Comparison of ENCODE assay signal across 15 cellular contexts in the genomic region with DNA sequence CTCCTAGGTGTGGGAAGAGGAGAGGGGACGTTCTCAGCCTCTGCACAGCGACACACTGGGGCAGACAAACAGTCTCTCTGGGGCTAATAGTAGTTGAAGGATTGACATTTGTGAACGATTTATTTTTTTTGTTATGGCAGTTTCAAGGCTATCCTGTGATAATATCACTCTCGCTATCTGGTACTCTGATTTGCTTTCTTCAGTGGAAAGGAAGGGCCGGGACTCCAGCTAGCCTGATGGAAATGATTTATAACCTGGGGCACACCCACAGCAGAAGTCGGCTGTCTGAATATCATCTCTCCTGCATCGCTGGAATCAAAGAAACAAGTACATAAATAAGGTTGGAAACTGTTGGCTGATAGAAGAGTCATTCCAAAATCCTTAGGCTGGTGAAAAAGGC.
DNase-seq lines count a peak whose midpoint lies in the region; ATAC-seq, FAIRE-seq and TF ChIP-seq lines count a peak whose summit lies in the region.
"Had no signal": no experiment of that assay in that cellular context is flagged by ENCODE, and none has a peak within 500 bp of the region (broad histone marks: within the 10 kb centered on the region; RNA-seq: fewer than 3 reads in every experiment).

No MANE protein-coding gene starts in this region.

- H4K20me1 ChIP-seq in neural cell (ENCODE audit: insufficient read depth) = no peaks in the 10 kb centered on the region

- H3K9ac ChIP-seq in neural cell (ENCODE audit: low read length) = peak overlapping the region; percentile 41

- no peaks in the 10 kb centered on the region for H3K9me2 ChIP-seq in neural cell (ENCODE audit: insufficient read depth, low read length)

- no peak for TF ChIP-seq RAD21 in neural cell (conservative IDR thresholded peaks at IDR 0.05)

- peak; percentile 25 for DNase-seq in DMS153 treated with DMSO at 0.1 percent for 48 hours (lab: John Stamatoyannopoulos, UW; ENCODE audit: unreplicated experiment)
- no peak for DNase-seq in DMS153 (lab: John Stamatoyannopoulos, UW)
- DNase-seq in NCI-H187 treated with DMSO at 0.1 percent for 48 hours (lab: John Stamatoyannopoulos, UW) = peak; percentile 50
- DNase-seq in H54 (ENCODE audit: insufficient read length, low spot score) = no peak
- no peak for DNase-seq in right lobe of liver
- DNase-seq in GM10266 (ENCODE audit: extremely low spot score) = no peak
- DNase-seq: Calu3, Karpas-422, spleen had no signal

- H3K36me3 Mint-ChIP-seq in brain = peaks cover 1% of the 10 kb centered on the region

- H3K4me3 Mint-ChIP-seq in brain = peak overlapping the region in 3 of 5 experiments; percentile 28 to 66 (median 62)
- H3K4me3 Mint-ChIP-seq: neural crest cell had no signal

- no peaks in the 10 kb centered on the region for H3K27me3 Mint-ChIP-seq in brain

- peak overlapping the region; percentile 71 for H3K27ac ChIP-seq in neural cell (ENCODE audit: low read length)
- no peak overlapping the region for H3K27ac ChIP-seq in right lobe of liver
- H3K27ac ChIP-seq: 22Rv1, upper lobe of left lung had no signal

- H3K4me1 ChIP-seq in right lobe of liver = no peaks in the 10 kb centered on the region

- H3F3A ChIP-seq in neural cell (ENCODE audit: insufficient read depth, low read length, poor library complexity, severe bottlenecking) = no peaks in the 10 kb centered on the region

- H3K9me3 ChIP-seq in neural cell (ENCODE audit: low read length) (no peaks in the 10 kb centered on the region), right lobe of liver (no peaks in the 10 kb centered on the region)
- H3K9me3 ChIP-seq: spleen, upper lobe of left lung had no signal

- peak overlapping the region; percentile 44 to 97 (median 89) for H3K27ac Mint-ChIP-seq in brain

- intact Hi-C loops in right lobe of liver (cut with DNase I) = no loop called here

- no peaks in the 10 kb centered on the region for H3K27me3 ChIP-seq in neural cell (ENCODE audit: insufficient read depth, low read depth, low read length)
- no peaks in the 10 kb centered on the region for H3K27me3 ChIP-seq in right lobe of liver
- H3K27me3 ChIP-seq: upper lobe of left lung had no signal

- H3K4me3 ChIP-seq in neural cell (ENCODE audit: low read length) (peak overlapping the region; percentile 35), right lobe of liver (no peak overlapping the region)
- H3K4me3 ChIP-seq: spleen, upper lobe of left lung had no signal

- H3K4me2 ChIP-seq in neural cell (ENCODE audit: low read length) = peak overlapping the region; percentile 19

- peaks cover 100% of the 10 kb centered on the region for H3K4me1 Mint-ChIP-seq in brain

- TF ChIP-seq CTCF in brain (conservative IDR thresholded peaks at IDR 0.05) (no peak), neural cell (IDR thresholded peaks at IDR 0.05; ENCODE audit: poor library complexity, severe bottlenecking) (no peak), right lobe of liver (IDR thresholded peaks at IDR 0.05) (no peak), GM10266 (IDR thresholded peaks at IDR 0.05; ENCODE audit: control insufficient read depth, insufficient read depth, low read depth, missing control alignments) (no peak)

- TF ChIP-seq POLR2A in H54 (IDR thresholded peaks at IDR 0.05; ENCODE audit: low read depth, low read length) = no peak
- no peak for TF ChIP-seq POLR2A in right lobe of liver (IDR thresholded peaks at IDR 0.05)

- TF ChIP-seq EP300 in neural cell (conservative IDR thresholded peaks at IDR 0.05; ENCODE audit: poor library complexity, severe bottlenecking) = no peak

- no peak for FAIRE-seq in H54 (lab: Jason Lieb, UNC)
- FAIRE-seq: endometrium had no signal

- 54% methylated on average over 7 of the region's 7 CpGs for WGBS in right lobe of liver (ENCODE audit: insufficient coverage, low coverage, low lambda C conversion rate, missing lambda C conversion rate)

- H3K36me3 ChIP-seq in neural cell (ENCODE audit: insufficient read depth, low read length) (no peaks in the 10 kb centered on the region), right lobe of liver (no peaks in the 10 kb centered on the region)
- H3K36me3 ChIP-seq: spleen, upper lobe of left lung had no signal

- ATAC-seq in right lobe of liver = no peak

- H2AFZ ChIP-seq in neural cell (ENCODE audit: low read depth, low read length) = no peak overlapping the region

- no peaks in the 10 kb centered on the region for H3K9me3 Mint-ChIP-seq in brain
- H3K9me3 Mint-ChIP-seq: neural crest cell had no signal

- H3K79me2 ChIP-seq in neural cell (replicated peaks; ENCODE audit: insufficient read depth, low read length) = no peaks in the 10 kb centered on the region

TF ChIP-seq in neural cell, 6 proteins besides CTCF, POLR2A, EP300 and RAD21:
- no peak for TF ChIP-seq MXI1 (conservative IDR thresholded peaks at IDR 0.05; ENCODE audit: poor library complexity, severe bottlenecking)
TF ChIP-seq in neural cell: peak in this region for 0.

Comparison
In these comparisons a context has a peak if more than half of its experiments do, and no peak if none do; other contexts are left out.
1. DNase-seq: peak in DMS153 treated with DMSO at 0.1 percent for 48 hours (single experiment) and NCI-H187 treated with DMSO at 0.1 percent for 48 hours (single experiment); none in DMS153 (single experiment), H54 (single experiment), right lobe of liver (0 of 3) and GM10266 (single experiment).